In the genomic region with DNA sequence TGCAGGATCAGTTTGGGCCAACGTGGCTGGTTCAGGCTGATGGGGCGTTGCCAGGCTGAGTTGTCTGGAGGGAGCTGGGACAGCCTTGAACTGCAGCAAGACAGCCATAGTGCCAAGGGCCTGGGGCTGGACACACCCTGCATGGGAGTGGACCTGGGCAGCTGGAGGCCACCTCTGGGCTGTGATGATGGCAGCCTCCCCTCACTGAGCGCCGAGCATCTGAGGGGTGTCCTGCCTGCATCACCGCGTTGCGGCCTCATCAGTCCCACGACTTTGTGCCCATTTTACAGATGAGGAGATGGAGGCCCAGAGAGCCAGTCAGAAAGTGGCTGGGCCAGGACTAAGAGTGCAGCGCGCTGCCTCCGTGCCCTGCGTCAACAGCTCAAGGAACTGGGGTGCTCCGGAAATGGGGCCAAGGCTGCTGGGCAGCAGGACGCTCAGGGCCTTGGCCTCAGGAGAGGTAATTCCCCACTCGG, we compare ENCODE assay signal across 8 cellular contexts. TPM values are rescaled to one million over a fixed set of nuclear protein-coding genes. Genes with fewer than 3 reads are reported as not detected.
DNase-seq lines count a peak whose midpoint lies in the region; ATAC-seq and TF ChIP-seq lines count a peak whose summit lies in the region.

No MANE protein-coding gene starts in this region.

- H3K4me3 Mint-ChIP-seq in naive thymus-derived CD8-positive, alpha-beta T cell = peak overlapping the region; percentile 76 to 94 (median 92)

- H3K9me3 ChIP-seq in MG63 = no peaks in the 10 kb centered on the region
- H3K9me3 ChIP-seq in duodenal mucosa (ENCODE audit: control insufficient read depth in 1 of 2, low read length in 2 of 2) = no peaks in the 10 kb centered on the region

- DNase-seq in AG10803 (ENCODE audit: low read depth) (no peak), MG63 (no peak), ACHN (no peak)
- DNase-seq in naive thymus-derived CD8-positive, alpha-beta T cell = no peak

- H3K4me1 ChIP-seq in duodenal mucosa (ENCODE audit: control insufficient read depth in 1 of 2, insufficient read depth in 2 of 2, low read length in 2 of 2) = peaks cover 16 to 27% of the 10 kb centered on the region in 2 donors

- peaks cover 24 to 46% (median 34%) of the 10 kb centered on the region in 4 donors for H3K4me1 Mint-ChIP-seq in naive thymus-derived CD8-positive, alpha-beta T cell

- peak overlapping the region; percentile 87 to 96 (median 92) for H3K27ac Mint-ChIP-seq in naive thymus-derived CD8-positive, alpha-beta T cell

- in situ Hi-C loops in ACHN (cut with HindIII; ENCODE audit: low pct_ligation_motif_present, low pct_unique_long_range_greater_than_20kb, low sequenced_read_pairs) = no loop called here

- H3K27ac ChIP-seq in duodenal mucosa (ENCODE audit: low read depth, low read length) = peak overlapping the region; percentile 49

- no peak for ATAC-seq in naive thymus-derived CD8-positive, alpha-beta T cell
- ATAC-seq in esophagus mucosa = no peak
- ATAC-seq in HG03342 (IDR thresholded peaks at IDR 0.05; ENCODE audit: unreplicated experiment) = no peak
- ATAC-seq in HG02970 (IDR thresholded peaks at IDR 0.05; ENCODE audit: low FRiP score, unreplicated experiment) = no peak

- POLR2A ChIA-PET in naive thymus-derived CD8-positive, alpha-beta T cell (lab: Charles Lee) = interaction anchor here (0.6 to 5.5 kb wide), 3 partner anchors 9 to 291 kb away, joined by 3 to 33 read pairs (median 3); a partner anchor contains a TSS

- H3K4me3 ChIP-seq in AG10803 (ENCODE audit: low read length) (peak overlapping the region; percentile 83), MG63 (peak overlapping the region; percentile 97), duodenal mucosa (ENCODE audit: low read depth in 1 of 2, low read length in 2 of 2) (peak overlapping the region; percentile 79 to 80)

- H3K9me3 Mint-ChIP-seq in naive thymus-derived CD8-positive, alpha-beta T cell = no peaks in the 10 kb centered on the region

- no peaks in the 10 kb centered on the region for H3K27me3 Mint-ChIP-seq in naive thymus-derived CD8-positive, alpha-beta T cell

- TF ChIP-seq CTCF in AG10803 (conservative IDR thresholded peaks at IDR 0.05; ENCODE audit: low read length) = no peak

- H3K27me3 ChIP-seq in MG63 = no peaks in the 10 kb centered on the region
- H3K27me3 ChIP-seq in duodenal mucosa (ENCODE audit: control insufficient read depth in 1 of 2, insufficient read depth in 2 of 2, low read length in 2 of 2) = no peaks in the 10 kb centered on the region

- H3K36me3 ChIP-seq in MG63 = peaks cover 17% of the 10 kb centered on the region
- peaks cover 0 to 4% of the 10 kb centered on the region in 2 donors for H3K36me3 ChIP-seq in duodenal mucosa (ENCODE audit: control insufficient read depth in 1 of 2, insufficient read depth in 2 of 2, low read length in 2 of 2)

- H3K9ac ChIP-seq in duodenal mucosa (ENCODE audit: low read depth in 1 of 2, low read length in 2 of 2) = peak overlapping the region; percentile 58 to 74

- H3K36me3 Mint-ChIP-seq in naive thymus-derived CD8-positive, alpha-beta T cell = no peaks in the 10 kb centered on the region

RNA-seq across cellular contexts. Expression of a gene that starts 0.6 kb away (rescaled TPM):
- total RNA-seq in MG63 (2014; rRNA removed; shearing (Covaris generic); ENCODE audit: low replicate concordance) = 465 and 558 TPM in 2 replicates
- 10 to 100 TPM; 64.0 to 69.0 TPM for total RNA-seq in naive thymus-derived CD8-positive, alpha-beta T cell
- 100 to 1,000 TPM; 284 to 305 (median 304) TPM for polyA plus RNA-seq in naive thymus-derived CD8-positive, alpha-beta T cell
- total RNA-seq in esophagus mucosa = 435 TPM

RNA-seq across cellular contexts. Expression of a gene that starts 7.6 kb away (rescaled TPM):
- total RNA-seq in MG63 (2014; rRNA removed; shearing (Covaris generic); ENCODE audit: low replicate concordance) = 7.9 and 19.0 TPM in 2 replicates
- total RNA-seq in naive thymus-derived CD8-positive, alpha-beta T cell = 10 to 100 TPM in 1 of 2 experiments, 1 to 10 TPM in 1; 9.2 to 10.1 TPM
- 10 to 100 TPM; 10.8 to 11.3 (median 10.8) TPM for polyA plus RNA-seq in naive thymus-derived CD8-positive, alpha-beta T cell
- 14.9 TPM for total RNA-seq in esophagus mucosa

RNA-seq across cellular contexts. Expression of a gene that starts 36.2 kb away (rescaled TPM):
- 50.6 and 61.7 TPM in 2 replicates for total RNA-seq in MG63 (2014; rRNA removed; shearing (Covaris generic); ENCODE audit: low replicate concordance)
- total RNA-seq in naive thymus-derived CD8-positive, alpha-beta T cell = 10 to 100 TPM; 26.0 to 26.9 TPM
- 10 to 100 TPM; 16.2 to 31.4 (median 25.3) TPM for polyA plus RNA-seq in naive thymus-derived CD8-positive, alpha-beta T cell
- total RNA-seq in esophagus mucosa = 120 TPM

RNA-seq across cellular contexts. Expression of a gene that starts 40.2 kb away (rescaled TPM):
- 0.10 TPM in 1 of 2 replicates, not detected in the other for total RNA-seq in MG63 (2014; rRNA removed; shearing (Covaris generic); ENCODE audit: low replicate concordance)
- total RNA-seq in naive thymus-derived CD8-positive, alpha-beta T cell = 1 to 10 TPM; 2.6 TPM
- polyA plus RNA-seq in naive thymus-derived CD8-positive, alpha-beta T cell = 1 to 10 TPM; 2.8 to 6.1 (median 4.0) TPM
- total RNA-seq in esophagus mucosa = 22.9 TPM
